In genomic region chr20:64041781-64042771, GRCh38 we compare ENCODE assay signal across 1 cellular context.
A peak's percentile ranks its signal among the peaks of the same experiment; 100 is the strongest.
TF ChIP-seq lines count a peak whose summit lies in the region.

No MANE protein-coding gene starts in this region.

TF ChIP-seq in HepG2, 621 proteins besides CTCF, POLR2A, EP300 and RAD21 (continued from another document and continues in another):
- TF ChIP-seq ZNF362 (CRISPR knock-in tag; IDR thresholded peaks at IDR 0.05; ENCODE audit: borderline replicate concordance): no peak
- TF ChIP-seq NFE2L1 (CRISPR knock-in tag; IDR thresholded peaks at IDR 0.05; ENCODE audit: borderline replicate concordance): no peak
- TF ChIP-seq RARG (CRISPR knock-in tag; IDR thresholded peaks at IDR 0.05; ENCODE audit: low read depth): no peak; the same call in 1 of the 2 replicates
- no peak for TF ChIP-seq ZSCAN22 (CRISPR knock-in tag; IDR thresholded peaks at IDR 0.05)
- no peak for TF ChIP-seq ZNF20 (CRISPR knock-in tag; IDR thresholded peaks at IDR 0.05)
- TF ChIP-seq JUN (CRISPR knock-in tag; IDR thresholded peaks at IDR 0.05): 0 out of 2 replicates have a peak, but pooled peaks have one; percentile 34
- no peak; the same call in 1 of the 2 replicates for TF ChIP-seq MEF2D (CRISPR knock-in tag; IDR thresholded peaks at IDR 0.05)
- TF ChIP-seq NFYC (CRISPR knock-in tag; IDR thresholded peaks at IDR 0.05): no peak
- no peak; the same call in 1 of the 2 replicates for TF ChIP-seq ZNF142 (CRISPR knock-in tag; IDR thresholded peaks at IDR 0.05)
- peak; percentile 80 for TF ChIP-seq ZFX (CRISPR knock-in tag; IDR thresholded peaks at IDR 0.05; ENCODE audit: low read depth)
- TF ChIP-seq ZC3H13 (CRISPR knock-in tag; IDR thresholded peaks at IDR 0.05): peak; percentile 71
- TF ChIP-seq HDAC2 (CRISPR knock-in tag; IDR thresholded peaks at IDR 0.05): peak; percentile 42; the same call in 1 of the 2 replicates
- no peak for TF ChIP-seq NR0B2 (CRISPR knock-in tag; IDR thresholded peaks at IDR 0.05)
- TF ChIP-seq ZBTB21 (CRISPR knock-in tag; IDR thresholded peaks at IDR 0.05): no peak; the same call in 1 of the 2 replicates
- peak; percentile 64 for TF ChIP-seq SPEN (CRISPR knock-in tag; IDR thresholded peaks at IDR 0.05; ENCODE audit: low read depth)
- TF ChIP-seq ZNF547 (CRISPR knock-in tag; IDR thresholded peaks at IDR 0.05): peak; percentile 78
- peak; percentile 65 for TF ChIP-seq MXD1 (CRISPR knock-in tag; IDR thresholded peaks at IDR 0.05)
- TF ChIP-seq TFE3 (CRISPR knock-in tag; IDR thresholded peaks at IDR 0.05): peak; percentile 32; the same call in 1 of the 2 replicates
- peak; percentile 81 for TF ChIP-seq ARNT2 (CRISPR knock-in tag; IDR thresholded peaks at IDR 0.05; ENCODE audit: low read depth)
- TF ChIP-seq ZKSCAN5 (CRISPR knock-in tag; IDR thresholded peaks at IDR 0.05): no peak
- peak; percentile 59 for TF ChIP-seq ZNF556 (CRISPR knock-in tag; IDR thresholded peaks at IDR 0.05; ENCODE audit: borderline replicate concordance)
- TF ChIP-seq GTF2F1 (IDR thresholded peaks at IDR 0.05; ENCODE audit: low read length): no peak
- TF ChIP-seq SNAPC2 (CRISPR knock-in tag; IDR thresholded peaks at IDR 0.05): no peak
- no peak for TF ChIP-seq U2AF2 (IDR thresholded peaks at IDR 0.05; ENCODE audit: low read depth, low read length)
- TF ChIP-seq ZNF672 (CRISPR knock-in tag; IDR thresholded peaks at IDR 0.05): no peak
- TF ChIP-seq ARID2 (CRISPR knock-in tag; IDR thresholded peaks at IDR 0.05; ENCODE audit: borderline replicate concordance): no peak
- TF ChIP-seq TFDP2 (CRISPR knock-in tag; IDR thresholded peaks at IDR 0.05): peak; percentile 49
- TF ChIP-seq ZFP62 (CRISPR knock-in tag; IDR thresholded peaks at IDR 0.05): no peak
- no peak for TF ChIP-seq HMGA1 (CRISPR knock-in tag; conservative IDR thresholded peaks at IDR 0.05)
- TF ChIP-seq ZNF670 (CRISPR knock-in tag; IDR thresholded peaks at IDR 0.05; ENCODE audit: borderline replicate concordance): peak; percentile 74; the same call in 1 of the 2 replicates
- TF ChIP-seq ZNF329 (CRISPR knock-in tag; IDR thresholded peaks at IDR 0.05; ENCODE audit: low read depth): peak; percentile 61
- TF ChIP-seq SRSF4 (IDR thresholded peaks at IDR 0.05; ENCODE audit: low read depth, low read length, poor library complexity, severe bottlenecking): no peak
- no peak for TF ChIP-seq MNT (IDR thresholded peaks at IDR 0.05)
- no peak for TF ChIP-seq ZNF513 (CRISPR knock-in tag; conservative IDR thresholded peaks at IDR 0.05)
- no peak for TF ChIP-seq ZNF576 (CRISPR knock-in tag; IDR thresholded peaks at IDR 0.05)
- TF ChIP-seq MATR3 (CRISPR knock-in tag; IDR thresholded peaks at IDR 0.05): no peak
- no peak for TF ChIP-seq GZF1 (CRISPR knock-in tag; IDR thresholded peaks at IDR 0.05)
- 0 out of 2 replicates have a peak, but pooled peaks have one; percentile 14 for TF ChIP-seq PBX3 (CRISPR knock-in tag; IDR thresholded peaks at IDR 0.05; ENCODE audit: borderline replicate concordance)
- TF ChIP-seq ZFP41 (CRISPR knock-in tag; IDR thresholded peaks at IDR 0.05; ENCODE audit: borderline replicate concordance): peak; percentile 85; the same call in 1 of the 2 replicates
- no peak for TF ChIP-seq ZMYM2 (CRISPR knock-in tag; IDR thresholded peaks at IDR 0.05)
- peak; percentile 91 for TF ChIP-seq ZNF543 (CRISPR knock-in tag; IDR thresholded peaks at IDR 0.05)
- TF ChIP-seq E2F5 (CRISPR knock-in tag; conservative IDR thresholded peaks at IDR 0.05): no peak; the same call in 1 of the 2 replicates
- 0 out of 2 replicates have a peak, but pooled peaks have one; percentile 6 for TF ChIP-seq KLF6 (CRISPR knock-in tag; IDR thresholded peaks at IDR 0.05)
- no peak; the same call in none of the 2 replicates for TF ChIP-seq HNRNPL (IDR thresholded peaks at IDR 0.05; ENCODE audit: low read depth, low read length)
- TF ChIP-seq NFE2 (CRISPR knock-in tag; IDR thresholded peaks at IDR 0.05): no peak
- TF ChIP-seq BCL3 (CRISPR knock-in tag; IDR thresholded peaks at IDR 0.05): no peak; the same call in 1 of the 2 replicates
